In genomic region chr15:85149460-85150129, GRCh38 we compare ENCODE assay signal across 19 cellular contexts.
"Had no signal": no experiment of that assay in that cellular context is flagged by ENCODE, and none has a peak within 500 bp of the region (broad histone marks: within the 10 kb centered on the region; RNA-seq: fewer than 3 reads in every experiment).

No MANE protein-coding gene starts in this region.

- H3K27ac ChIP-seq: ascending aorta, heart left ventricle, lower lobe of right lung, neutrophil, tibial nerve, uterus, WERI-Rb-1 had no signal

- H3K36me3 Mint-ChIP-seq: natural killer cell had no signal

- H3K27ac Mint-ChIP-seq: activated CD4-positive, alpha-beta memory T cell treated with anti-CD3 and anti-CD28 coated beads, Interleukin-2, amount 10 ng/mL, durations not matched to agents 7 days and 5 days; dendritic cell treated with granulocyte-macrophage colony-stimulating factor and Interleukin-4, amounts not matched to agents 40 ng/mL and 50 ng/mL, for 4 days; natural killer cell; stimulated activated naive B cell treated with anti-CD40 and anti-IgM and Interleukin-4, amounts not matched to agents 10 μg/mL and 1 μg/mL and 100 μg/mL, for 72 hours had no signal

- ATAC-seq: heart left ventricle; lower lobe of right lung; natural killer cell; stimulated activated naive B cell treated with anti-CD40 and anti-IgM and Interleukin-4, amounts not matched to agents 10 μg/mL and 1 μg/mL and 100 μg/mL, for 72 hours had no signal

- DNase-seq: activated CD4-positive, alpha-beta memory T cell treated with anti-CD3 and anti-CD28 coated beads, Interleukin-2, amount 10 ng/mL, durations not matched to agents 7 days and 5 days; activated CD8-positive, alpha-beta memory T cell treated with anti-CD3 and anti-CD28 coated beads, Interleukin-2, amount 50 U/mL, for 4 hours; activated effector memory CD4-positive, alpha-beta T cell treated with anti-CD3 and anti-CD28 coated beads, Interleukin-2, amount 50 U/mL, for 16 hours; activated T-cell treated with anti-CD3 and anti-CD28 coated beads, Interleukin-2, amount 50 U/mL, for 48 hours; effector memory CD4-positive, alpha-beta T cell; heart left ventricle; lower lobe of right lung; natural killer cell; retina; stimulated activated CD4-positive, alpha-beta T cell treated with anti-CD3 and anti-CD28 coated beads, Interleukin-15, amount 100 ng/mL, for 24 hours; stimulated activated CD4-positive, alpha-beta T cell treated with anti-CD3 and anti-CD28 coated beads, Interleukin-4, amount 100 ng/mL, for 1 hour; stimulated activated naive B cell treated with anti-CD40 and anti-IgM and Interleukin-4, amounts not matched to agents 10 μg/mL and 1 μg/mL and 100 μg/mL, for 72 hours; substantia nigra; uterus; WERI-Rb-1 had no signal

- H3K4me3 ChIP-seq: ascending aorta, heart left ventricle, lower lobe of right lung, tibial nerve, uterus had no signal

- H3K4me1 ChIP-seq: ascending aorta, heart left ventricle, lower lobe of right lung, uterus had no signal

- H3K9me3 ChIP-seq: ascending aorta, heart left ventricle, lower lobe of right lung, neutrophil, tibial nerve, uterus had no signal

- H3K36me3 ChIP-seq: ascending aorta, heart left ventricle, lower lobe of right lung, neutrophil, tibial nerve, uterus, WERI-Rb-1 had no signal

- H3K4me3 Mint-ChIP-seq: activated CD4-positive, alpha-beta memory T cell treated with anti-CD3 and anti-CD28 coated beads, Interleukin-2, amount 10 ng/mL, durations not matched to agents 7 days and 5 days; dendritic cell treated with granulocyte-macrophage colony-stimulating factor and Interleukin-4, amounts not matched to agents 40 ng/mL and 50 ng/mL, for 4 days; natural killer cell; stimulated activated naive B cell treated with anti-CD40 and anti-IgM and Interleukin-4, amounts not matched to agents 10 μg/mL and 1 μg/mL and 100 μg/mL, for 72 hours had no signal

- H3K27me3 ChIP-seq: ascending aorta, neutrophil, tibial nerve, uterus had no signal

- H3K4me1 Mint-ChIP-seq: natural killer cell had no signal
